In genomic region chr10:112952282-112952991, GRCh38 we compare ENCODE assay signal across 8 cellular contexts. TPM values are rescaled to one million over a fixed set of nuclear protein-coding genes. Genes with fewer than 3 reads are reported as not detected.
A peak's percentile ranks its signal among the peaks of the same experiment; 100 is the strongest.
DNase-seq lines count a peak whose midpoint lies in the region; ATAC-seq and TF ChIP-seq lines count a peak whose summit lies in the region.

No MANE protein-coding gene starts in this region.

- CTCF ChIA-PET in SK-N-SH (lab: Yijun Ruan, JAX): no interaction called here

- H3F3A ChIP-seq in SK-N-SH (replicated peaks; ENCODE audit: insufficient read depth): peaks cover 45% of the 10 kb centered on the region

- TF ChIP-seq CTCF in SK-N-SH (IDR thresholded peaks at IDR 0.05): no peak
- no peak for TF ChIP-seq CTCF in hepatocyte (IDR thresholded peaks at IDR 0.05; ENCODE audit: poor library complexity)

- no peak for TF ChIP-seq RAD21 in SK-N-SH (IDR thresholded peaks at IDR 0.05; ENCODE audit: low read length)

- TF ChIP-seq EP300 in SK-N-SH (IDR thresholded peaks at IDR 0.05; ENCODE audit: borderline replicate concordance in 1 of 2, low read depth in 1 of 2, low read length in 1 of 2): no peak

- H3K27me3 ChIP-seq in SK-N-SH (ENCODE audit: insufficient read depth) (no peaks in the 10 kb centered on the region), hepatocyte (no peaks in the 10 kb centered on the region), skeletal muscle tissue (ENCODE audit: control insufficient read depth in 3 of 3, insufficient read depth in 3 of 3, low read length in 3 of 3) (no peaks in the 10 kb centered on the region)

- no peak overlapping the region for H2AFZ ChIP-seq in SK-N-SH (ENCODE audit: low read depth)
- peak overlapping the region; percentile 20 for H2AFZ ChIP-seq in hepatocyte

- H3K4me1 ChIP-seq in SK-N-SH (ENCODE audit: control insufficient read depth in 1 of 2, insufficient read depth in 2 of 2, low read depth in 1 of 2, low read length in 1 of 2) (peaks cover 15 to 42% of the 10 kb centered on the region in 2 experiments), hepatocyte (ENCODE audit: insufficient read depth) (peaks cover 35% of the 10 kb centered on the region), skeletal muscle tissue (ENCODE audit: control insufficient read depth in 3 of 3, insufficient read depth in 3 of 3, low read length in 3 of 3) (peaks cover 16 to 28% (median 26%) of the 10 kb centered on the region in 3 donors)

- 87% methylated on average over 35 of the region's 52 CpGs for WGBS in SK-N-SH (ENCODE audit: low lambda C conversion rate)
- 2% methylated on average over 31 of the region's 52 CpGs for WGBS in hepatocyte (ENCODE audit: low lambda C conversion rate, missing lambda C conversion rate)

- peak overlapping the region; percentile 96 for H3K4me3 Mint-ChIP-seq in activated naive CD8-positive, alpha-beta T cell treated with anti-CD3 and anti-CD28 coated beads, Interleukin-2, amount 10 ng/mL, durations not matched to agents 7 days and 5 days

- peak overlapping the region; percentile 67 to 72 for H3K4me3 ChIP-seq in SK-N-SH (ENCODE audit: low read depth in 2 of 2, low read length in 1 of 2)
- peak overlapping the region; percentile 54 for H3K4me3 ChIP-seq in hepatocyte
- H3K4me3 ChIP-seq in skeletal muscle tissue (ENCODE audit: low read length in 3 of 3): peak overlapping the region; percentile 86 to 89 (median 88)

- peaks cover 14% of the 10 kb centered on the region for H3K4me1 Mint-ChIP-seq in activated naive CD8-positive, alpha-beta T cell treated with anti-CD3 and anti-CD28 coated beads, Interleukin-2, amount 10 ng/mL, durations not matched to agents 7 days and 5 days

- H3K27ac Mint-ChIP-seq in activated naive CD8-positive, alpha-beta T cell treated with anti-CD3 and anti-CD28 coated beads, Interleukin-2, amount 10 ng/mL, durations not matched to agents 7 days and 5 days: no peak overlapping the region

- DNase-seq in SK-N-SH (peak; percentile 17), hepatocyte (ENCODE audit: low spot score) (peak; percentile 51)
- no peak for DNase-seq in activated naive CD8-positive, alpha-beta T cell treated with anti-CD3 and anti-CD28 coated beads, Interleukin-2, amount 10 ng/mL, durations not matched to agents 7 days and 5 days

- H3K4me2 ChIP-seq in SK-N-SH (peak overlapping the region; percentile 77), hepatocyte (peak overlapping the region; percentile 92)

- H3K79me2 ChIP-seq in SK-N-SH (ENCODE audit: insufficient read depth) (peaks cover 68% of the 10 kb centered on the region), hepatocyte (peaks cover 64% of the 10 kb centered on the region)

- H3K27ac ChIP-seq in SK-N-SH (ENCODE audit: low read depth in 2 of 2, low read length in 1 of 2) (peak overlapping the region in 1 of 2 experiments; percentile 81; a peak in 2 of 4 replicates), hepatocyte (peak overlapping the region; percentile 97), skeletal muscle tissue (ENCODE audit: low read depth, low read length) (peak overlapping the region; percentile 93)

- H3K9me3 ChIP-seq in SK-N-SH: no peaks in the 10 kb centered on the region
- H3K9me3 ChIP-seq in hepatocyte (ENCODE audit: low read depth): no peaks in the 10 kb centered on the region
- H3K9me3 ChIP-seq in skeletal muscle tissue (ENCODE audit: control insufficient read depth in 3 of 3, low read length in 3 of 3): no peaks in the 10 kb centered on the region

- no peaks in the 10 kb centered on the region for H3K36me3 Mint-ChIP-seq in activated naive CD8-positive, alpha-beta T cell treated with anti-CD3 and anti-CD28 coated beads, Interleukin-2, amount 10 ng/mL, durations not matched to agents 7 days and 5 days

- POLR2A ChIA-PET in SK-N-SH (lab: Yijun Ruan, JAX): no interaction called here
- POLR2A ChIA-PET in activated naive CD8-positive, alpha-beta T cell treated with anti-CD3 and anti-CD28 coated beads, Interleukin-2, amount 10 ng/mL, durations not matched to agents 7 days and 5 days (lab: Charles Lee): no interaction called here

- H3K9me2 ChIP-seq in SK-N-SH (no peaks in the 10 kb centered on the region), hepatocyte (replicated peaks; ENCODE audit: insufficient read depth) (no peaks in the 10 kb centered on the region)

- H3K9ac ChIP-seq in SK-N-SH (peak overlapping the region; percentile 88; the same call in 1 of the 2 replicates), skeletal muscle tissue (ENCODE audit: low read depth in 1 of 3, low read length in 3 of 3) (peak overlapping the region; percentile 87 to 94 (median 92))

- H4K20me1 ChIP-seq in SK-N-SH (ENCODE audit: insufficient read depth) (no peaks in the 10 kb centered on the region), hepatocyte (ENCODE audit: insufficient read depth, poor library complexity, severe bottlenecking) (peaks cover 13% of the 10 kb centered on the region)

- peaks cover 71% of the 10 kb centered on the region for H3K27me3 Mint-ChIP-seq in activated naive CD8-positive, alpha-beta T cell treated with anti-CD3 and anti-CD28 coated beads, Interleukin-2, amount 10 ng/mL, durations not matched to agents 7 days and 5 days

- ATAC-seq in SK-N-SH treated with all-trans-retinoic acid at 6 μM for 48 hours (no peak), GM19023 (IDR thresholded peaks at IDR 0.05; ENCODE audit: unreplicated experiment) (no peak), GM18502 (IDR thresholded peaks at IDR 0.05; ENCODE audit: poor library complexity, unreplicated experiment) (no peak), GM18517 (IDR thresholded peaks at IDR 0.05; ENCODE audit: unreplicated experiment) (no peak)
- ATAC-seq in activated naive CD8-positive, alpha-beta T cell treated with anti-CD3 and anti-CD28 coated beads, Interleukin-2, amount 10 ng/mL, durations not matched to agents 7 days and 5 days (ENCODE audit: low read depth): peak; percentile 32

- H3K36me3 ChIP-seq in SK-N-SH (replicated peaks in 1 of 2; ENCODE audit: control insufficient read depth in 1 of 2, insufficient read depth in 2 of 2, low read length in 1 of 2) (peaks cover 0 to 4% of the 10 kb centered on the region in 2 experiments), hepatocyte (replicated peaks; ENCODE audit: insufficient read depth, low read depth) (no peaks in the 10 kb centered on the region), skeletal muscle tissue (ENCODE audit: control insufficient read depth in 3 of 3, insufficient read depth in 3 of 3, low read length in 3 of 3) (no peaks in the 10 kb centered on the region)

- H3K9me3 Mint-ChIP-seq in activated naive CD8-positive, alpha-beta T cell treated with anti-CD3 and anti-CD28 coated beads, Interleukin-2, amount 10 ng/mL, durations not matched to agents 7 days and 5 days: no peaks in the 10 kb centered on the region

TF ChIP-seq in SK-N-SH, 30 proteins besides CTCF, POLR2A, EP300 and RAD21 (continues in another document):
- TF ChIP-seq GATA2 (CRISPR knock-in tag; IDR thresholded peaks at IDR 0.05): no peak
- TF ChIP-seq, protein P1, sequence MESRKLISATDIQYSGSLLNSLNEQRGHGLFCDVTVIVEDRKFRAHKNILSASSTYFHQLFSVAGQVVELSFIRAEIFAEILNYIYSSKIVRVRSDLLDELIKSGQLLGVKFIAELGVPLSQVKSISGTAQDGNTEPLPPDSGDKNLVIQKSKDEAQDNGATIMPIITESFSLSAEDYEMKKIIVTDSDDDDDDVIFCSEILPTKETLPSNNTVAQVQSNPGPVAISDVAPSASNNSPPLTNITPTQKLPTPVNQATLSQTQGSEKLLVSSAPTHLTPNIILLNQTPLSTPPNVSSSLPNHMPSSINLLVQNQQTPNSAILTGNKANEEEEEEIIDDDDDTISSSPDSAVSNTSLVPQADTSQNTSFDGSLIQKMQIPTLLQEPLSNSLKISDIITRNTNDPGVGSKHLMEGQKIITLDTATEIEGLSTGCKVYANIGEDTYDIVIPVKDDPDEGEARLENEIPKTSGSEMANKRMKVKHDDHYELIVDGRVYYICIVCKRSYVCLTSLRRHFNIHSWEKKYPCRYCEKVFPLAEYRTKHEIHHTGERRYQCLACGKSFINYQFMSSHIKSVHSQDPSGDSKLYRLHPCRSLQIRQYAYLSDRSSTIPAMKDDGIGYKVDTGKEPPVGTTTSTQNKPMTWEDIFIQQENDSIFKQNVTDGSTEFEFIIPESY (IDR thresholded peaks at IDR 0.05; ENCODE audit: borderline replicate concordance, low read depth): no peak

TF ChIP-seq in SK-N-SH treated with all-trans-retinoic acid at 6 μM for 48 hours, 23 proteins besides CTCF, POLR2A, EP300 and RAD21 (continues in another document):
- no peak for TF ChIP-seq ZNF565 (CRISPR knock-in tag; conservative IDR thresholded peaks at IDR 0.05; ENCODE audit: low read depth)
- no peak for TF ChIP-seq ISL1 (CRISPR knock-in tag; IDR thresholded peaks at IDR 0.05)
- TF ChIP-seq ZFP30 (CRISPR knock-in tag; IDR thresholded peaks at IDR 0.05): no peak
- TF ChIP-seq TOX (CRISPR knock-in tag; IDR thresholded peaks at IDR 0.05; ENCODE audit: borderline replicate concordance): no peak
- TF ChIP-seq CSDC2 (CRISPR knock-in tag; IDR thresholded peaks at IDR 0.05): no peak
- no peak for TF ChIP-seq ESRRG (CRISPR knock-in tag; IDR thresholded peaks at IDR 0.05)
- no peak for TF ChIP-seq PATZ1 (CRISPR knock-in tag; IDR thresholded peaks at IDR 0.05; ENCODE audit: borderline replicate concordance)

RNA-seq across cellular contexts. Expression of gene TCF7L2, which starts 2.4 kb away (rescaled TPM):
- 5.8 and 10.2 TPM in 2 replicates for polyA plus RNA-seq in SK-N-SH (2012; rRNA removed)
- polyA plus RNA-seq in SK-N-SH (2012; cell fraction: cytosol; rRNA removed): 6.9 and 8.6 TPM in 2 replicates
- 20.2 and 22.4 TPM in 2 replicates for polyA plus RNA-seq in SK-N-SH (2012; cell fraction: nucleus; rRNA removed)
- 1 to 10 TPM; 1.9 to 2.2 TPM for total RNA-seq in activated naive CD8-positive, alpha-beta T cell treated with anti-CD3 and anti-CD28 coated beads, Interleukin-2, amount 10 ng/mL, durations not matched to agents 7 days and 5 days
- 14.8 and 18.7 TPM in 2 replicates for total RNA-seq in hepatocyte
- 28.8 and 34.1 TPM in 2 replicates for polyA plus RNA-seq in hepatocyte
- total RNA-seq in skeletal muscle tissue: 33.9 TPM
